In genomic region chr3:9406856-9407626, GRCh38 we compare ENCODE assay signal across 23 cellular contexts. TPM values are rescaled to one million over a fixed set of nuclear protein-coding genes. Genes with fewer than 3 reads are reported as not detected.
DNase-seq lines count a peak whose midpoint lies in the region; ATAC-seq, FAIRE-seq and TF ChIP-seq lines count a peak whose summit lies in the region.
"Had no signal": no experiment of that assay in that cellular context is flagged by ENCODE, and none has a peak within 500 bp of the region (broad histone marks: within the 10 kb centered on the region; RNA-seq: fewer than 3 reads in every experiment).

No MANE protein-coding gene starts in this region.

- peak overlapping the region; percentile 26 to 32 for H3K27ac ChIP-seq in kidney (ENCODE audit: low read depth in 2 of 2, low read length in 2 of 2)
- H3K27ac ChIP-seq: dorsolateral prefrontal cortex, SK-N-MC had no signal

- no peak overlapping the region for H3K9ac ChIP-seq in kidney (ENCODE audit: low read length in 2 of 2)

- H3K4me3 ChIP-seq in NB4 (ENCODE audit: low read depth, low read length) (no peak overlapping the region), kidney (ENCODE audit: low read length in 2 of 2) (no peak overlapping the region), MG63 (no peak overlapping the region)
- H3K4me3 ChIP-seq: dorsolateral prefrontal cortex, SK-N-MC had no signal

- no peak for FAIRE-seq in kidney (lab: Jason Lieb, UNC)
- FAIRE-seq: endothelial cell of umbilical vein, keratinocyte, urothelium cell line had no signal

- no peak for DNase-seq in stimulated activated naive CD8-positive, alpha-beta T cell treated with anti-CD3 and anti-CD28 coated beads, Interleukin-15, Interleukin-2, amounts not matched to agents 100 U/mL and 50 U/mL, for 24 hours
- DNase-seq in NB4 (ENCODE audit: low read depth) (peak; percentile 49), kidney (no peak), MG63 (no peak), DMS79 (lab: John Stamatoyannopoulos, UW) (no peak), AG20443 (ENCODE audit: low spot score) (no peak)
- DNase-seq: activated CD4-positive, alpha-beta T cell treated with anti-CD3 and anti-CD28 coated beads, Interleukin-2, amount 10 ng/mL, durations not matched to agents 7 days and 5 days; activated CD8-positive, alpha-beta memory T cell treated with anti-CD3 and anti-CD28 coated beads, Interleukin-2, amount 10 ng/mL, durations not matched to agents 7 days and 5 days; activated naive CD4-positive, alpha-beta T cell treated with anti-CD3 and anti-CD28 coated beads, Interleukin-2, amount 10 ng/mL, durations not matched to agents 7 days and 5 days; activated T-cell treated with anti-CD3 and anti-CD28 coated beads, Interleukin-2, amount 50 U/mL, for 72 hours; aorta; CD4-positive, CD25-positive, alpha-beta regulatory T cell; DMS153; dorsolateral prefrontal cortex; H7; NCI-H187; NCI-H69 had no signal

- no peak for TF ChIP-seq POLR2A in NB4 (IDR thresholded peaks at IDR 0.05; ENCODE audit: extremely low read depth, insufficient read length)

- H3K4me1 ChIP-seq in kidney (ENCODE audit: control insufficient read depth in 1 of 2, insufficient read depth in 1 of 2, low read depth in 1 of 2, low read length in 2 of 2) = peaks cover 30 to 38% of the 10 kb centered on the region in 2 donors

- no peaks in the 10 kb centered on the region for H3K27me3 ChIP-seq in MG63
- H3K27me3 ChIP-seq: dorsolateral prefrontal cortex had no signal

- H3K36me3 ChIP-seq in kidney (ENCODE audit: control insufficient read depth in 1 of 2, insufficient read depth in 2 of 2, low read length in 2 of 2) (no peaks in the 10 kb centered on the region), MG63 (peaks cover 12% of the 10 kb centered on the region)

- H3K4me3 Mint-ChIP-seq in stimulated activated naive CD8-positive, alpha-beta T cell treated with anti-CD3 and anti-CD28 coated beads, Interleukin-15, Interleukin-2, amounts not matched to agents 100 ng/mL and 50 ng/mL, for 24 hours = no peak overlapping the region
- H3K4me3 Mint-ChIP-seq: activated CD4-positive, alpha-beta T cell treated with anti-CD3 and anti-CD28 coated beads, Interleukin-2, amount 10 ng/mL, durations not matched to agents 7 days and 5 days; activated CD8-positive, alpha-beta memory T cell treated with anti-CD3 and anti-CD28 coated beads, Interleukin-2, amount 10 ng/mL, durations not matched to agents 7 days and 5 days; activated naive CD4-positive, alpha-beta T cell treated with anti-CD3 and anti-CD28 coated beads, Interleukin-2, amount 10 ng/mL, durations not matched to agents 7 days and 5 days; activated T-cell treated with anti-CD3 and anti-CD28 coated beads, Interleukin-2, amount 50 U/mL, for 72 hours; central memory CD8-positive, alpha-beta T cell had no signal

- TF ChIP-seq CTCF in NB4 (IDR thresholded peaks at IDR 0.05; ENCODE audit: low read depth, low read length) (no peak), kidney (IDR thresholded peaks at IDR 0.05; ENCODE audit: borderline replicate concordance, extremely low read depth, insufficient read depth) (no peak)

- H3K27ac Mint-ChIP-seq in stimulated activated naive CD8-positive, alpha-beta T cell treated with anti-CD3 and anti-CD28 coated beads, Interleukin-15, Interleukin-2, amounts not matched to agents 100 ng/mL and 50 ng/mL, for 24 hours = peak overlapping the region; percentile 36
- H3K27ac Mint-ChIP-seq: activated CD4-positive, alpha-beta T cell treated with anti-CD3 and anti-CD28 coated beads, Interleukin-2, amount 10 ng/mL, durations not matched to agents 7 days and 5 days; activated CD8-positive, alpha-beta memory T cell treated with anti-CD3 and anti-CD28 coated beads, Interleukin-2, amount 10 ng/mL, durations not matched to agents 7 days and 5 days; activated naive CD4-positive, alpha-beta T cell treated with anti-CD3 and anti-CD28 coated beads, Interleukin-2, amount 10 ng/mL, durations not matched to agents 7 days and 5 days; activated T-cell treated with anti-CD3 and anti-CD28 coated beads, Interleukin-2, amount 50 U/mL, for 72 hours had no signal

- no peaks in the 10 kb centered on the region for H3K9me3 ChIP-seq in kidney (ENCODE audit: control insufficient read depth in 1 of 2, low read length in 2 of 2)
- H3K9me3 ChIP-seq in MG63 = peaks cover 6% of the 10 kb centered on the region

- peaks cover 31% of the 10 kb centered on the region for H3K36me3 Mint-ChIP-seq in stimulated activated naive CD8-positive, alpha-beta T cell treated with anti-CD3 and anti-CD28 coated beads, Interleukin-15, Interleukin-2, amounts not matched to agents 100 ng/mL and 50 ng/mL, for 24 hours (ENCODE audit: low read depth)

- intact Hi-C loops in kidney (cut with DNase I) = no loop called here

- ATAC-seq in stimulated activated naive CD8-positive, alpha-beta T cell treated with anti-CD3 and anti-CD28 coated beads, Interleukin-15, Interleukin-2, amounts not matched to agents 100 U/mL and 50 U/mL, for 24 hours = no peak
- ATAC-seq: activated CD8-positive, alpha-beta memory T cell treated with anti-CD3 and anti-CD28 coated beads, Interleukin-2, amount 10 ng/mL, durations not matched to agents 7 days and 5 days; activated T-cell treated with anti-CD3 and anti-CD28 coated beads, Interleukin-2, amount 50 U/mL, for 72 hours had no signal

- no peaks in the 10 kb centered on the region for H3K27me3 Mint-ChIP-seq in stimulated activated naive CD8-positive, alpha-beta T cell treated with anti-CD3 and anti-CD28 coated beads, Interleukin-15, Interleukin-2, amounts not matched to agents 100 ng/mL and 50 ng/mL, for 24 hours
- H3K27me3 Mint-ChIP-seq: activated CD4-positive, alpha-beta T cell treated with anti-CD3 and anti-CD28 coated beads, Interleukin-2, amount 10 ng/mL, durations not matched to agents 7 days and 5 days; activated CD8-positive, alpha-beta memory T cell treated with anti-CD3 and anti-CD28 coated beads, Interleukin-2, amount 10 ng/mL, durations not matched to agents 7 days and 5 days; activated naive CD4-positive, alpha-beta T cell treated with anti-CD3 and anti-CD28 coated beads, Interleukin-2, amount 10 ng/mL, durations not matched to agents 7 days and 5 days; CD4-positive, CD25-positive, alpha-beta regulatory T cell; central memory CD8-positive, alpha-beta T cell had no signal

- H3K9me3 Mint-ChIP-seq in stimulated activated naive CD8-positive, alpha-beta T cell treated with anti-CD3 and anti-CD28 coated beads, Interleukin-15, Interleukin-2, amounts not matched to agents 100 ng/mL and 50 ng/mL, for 24 hours = no peaks in the 10 kb centered on the region
- H3K9me3 Mint-ChIP-seq: activated CD4-positive, alpha-beta T cell treated with anti-CD3 and anti-CD28 coated beads, Interleukin-2, amount 10 ng/mL, durations not matched to agents 7 days and 5 days; activated naive CD4-positive, alpha-beta T cell treated with anti-CD3 and anti-CD28 coated beads, Interleukin-2, amount 10 ng/mL, durations not matched to agents 7 days and 5 days; CD4-positive, CD25-positive, alpha-beta regulatory T cell; central memory CD8-positive, alpha-beta T cell had no signal

- peaks cover 91% of the 10 kb centered on the region for H3K4me1 Mint-ChIP-seq in stimulated activated naive CD8-positive, alpha-beta T cell treated with anti-CD3 and anti-CD28 coated beads, Interleukin-15, Interleukin-2, amounts not matched to agents 100 ng/mL and 50 ng/mL, for 24 hours (ENCODE audit: low read depth)

RNA-seq across cellular contexts. Expression of gene SETD5, which starts 9.6 kb away (rescaled TPM):
- 112 TPM for total RNA-seq in kidney
- 12.1 TPM for polyA plus RNA-seq in kidney (ENCODE audit: insufficient read depth, low read depth, low replicate concordance)
- 18.4 and 33.9 TPM in 2 replicates for total RNA-seq in MG63 (2014; rRNA removed; shearing (Covaris generic); ENCODE audit: low replicate concordance)

RNA-seq across cellular contexts. Expression of gene THUMPD3, which starts 44.2 kb away (rescaled TPM):
- total RNA-seq in kidney = 44.1 TPM
- 31.9 TPM for polyA plus RNA-seq in kidney (ENCODE audit: insufficient read depth, low read depth, low replicate concordance)
- total RNA-seq in MG63 (2014; rRNA removed; shearing (Covaris generic); ENCODE audit: low replicate concordance) = 31.3 and 101 TPM in 2 replicates
